18 cellular contexts compared by ENCODE assay signal in the genomic region with DNA sequence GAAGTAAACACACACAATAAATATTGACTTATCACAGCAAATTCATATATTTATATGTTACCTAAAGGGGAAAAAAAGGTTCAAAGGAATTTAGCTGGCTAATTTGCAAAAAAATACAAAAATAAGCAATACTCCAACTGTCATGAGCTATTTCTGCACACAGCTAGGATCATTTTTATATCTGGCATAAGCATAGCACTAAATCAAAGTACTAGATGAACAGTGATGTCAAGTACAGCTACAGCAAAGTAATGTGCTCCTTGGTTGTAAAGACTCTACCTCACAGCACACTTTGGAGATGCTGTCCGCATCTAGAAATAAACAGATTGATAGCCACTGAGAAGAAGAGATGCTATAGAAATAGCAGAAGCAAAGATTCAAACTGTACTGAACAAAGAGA.
"Had no signal": no experiment of that assay in that cellular context is flagged by ENCODE, and none has a peak within 500 bp of the region (broad histone marks: within the 10 kb centered on the region; RNA-seq: fewer than 3 reads in every experiment).

No MANE protein-coding gene starts in this region.

- ATAC-seq: activated CD4-positive, alpha-beta T cell treated with anti-CD3 and anti-CD28 coated beads for 36 hours; stimulated activated naive B cell treated with anti-CD40 and anti-IgM and Interleukin-4, amounts not matched to agents 10 μg/mL and 1 μg/mL and 100 μg/mL, for 72 hours; WTC11 had no signal

- H3K9ac ChIP-seq: SK-N-SH had no signal

- H3K4me1 Mint-ChIP-seq: activated naive CD8-positive, alpha-beta T cell treated with anti-CD3 and anti-CD28 coated beads, Interleukin-2, amount 10 ng/mL, durations not matched to agents 7 days and 5 days; stimulated activated naive B cell treated with anti-CD40 and anti-IgM and Interleukin-4, amounts not matched to agents 10 μg/mL and 1 μg/mL and 100 μg/mL, for 72 hours had no signal

- H3K4me3 ChIP-seq: coronary artery, heart right ventricle, lower lobe of right lung, prostate gland, smooth muscle cell, thyroid gland had no signal

- H3K4me3 Mint-ChIP-seq: activated CD4-positive, alpha-beta T cell treated with anti-CD3 and anti-CD28 coated beads for 36 hours; activated naive CD8-positive, alpha-beta T cell treated with anti-CD3 and anti-CD28 coated beads, Interleukin-2, amount 10 ng/mL, durations not matched to agents 7 days and 5 days; brain; neural crest cell; stimulated activated naive B cell treated with anti-CD40 and anti-IgM and Interleukin-4, amounts not matched to agents 10 μg/mL and 1 μg/mL and 100 μg/mL, for 72 hours; WTC11 had no signal

- H3K36me3 ChIP-seq: prostate gland, thyroid gland had no signal

- H3K9me3 Mint-ChIP-seq: activated naive CD8-positive, alpha-beta T cell treated with anti-CD3 and anti-CD28 coated beads, Interleukin-2, amount 10 ng/mL, durations not matched to agents 7 days and 5 days; neural crest cell; stimulated activated naive B cell treated with anti-CD40 and anti-IgM and Interleukin-4, amounts not matched to agents 10 μg/mL and 1 μg/mL and 100 μg/mL, for 72 hours; WTC11 had no signal

- H3K27me3 ChIP-seq: heart right ventricle, thyroid gland had no signal

- H3K27ac ChIP-seq: lower lobe of right lung, prostate gland, thyroid gland had no signal

- H3K27ac Mint-ChIP-seq: activated CD4-positive, alpha-beta T cell treated with anti-CD3 and anti-CD28 coated beads for 36 hours; activated naive CD8-positive, alpha-beta T cell treated with anti-CD3 and anti-CD28 coated beads, Interleukin-2, amount 10 ng/mL, durations not matched to agents 7 days and 5 days; stimulated activated naive B cell treated with anti-CD40 and anti-IgM and Interleukin-4, amounts not matched to agents 10 μg/mL and 1 μg/mL and 100 μg/mL, for 72 hours; WTC11 had no signal

- DNase-seq: activated CD4-positive, alpha-beta T cell treated with anti-CD3 and anti-CD28 coated beads for 36 hours; activated CD4-positive, alpha-beta T cell treated with anti-CD3 and anti-CD28 coated beads, Interleukin-2, amount 50 U/mL, for 48 hours; activated naive CD4-positive, alpha-beta T cell; activated naive CD8-positive, alpha-beta T cell treated with anti-CD3 and anti-CD28 coated beads, Interleukin-2, amount 10 ng/mL, durations not matched to agents 7 days and 5 days; erythroblast; heart right ventricle; kidney glomerular epithelial cell; lower lobe of right lung; SK-N-SH; stimulated activated CD4-positive, alpha-beta T cell treated with anti-CD3 and anti-CD28 coated beads, Interleukin-4, amount 100 ng/mL, for 4 hours; stimulated activated naive B cell treated with anti-CD40 and anti-IgM and Interleukin-4, amounts not matched to agents 10 μg/mL and 1 μg/mL and 100 μg/mL, for 72 hours; thyroid gland had no signal

- H3K36me3 Mint-ChIP-seq: brain; stimulated activated naive B cell treated with anti-CD40 and anti-IgM and Interleukin-4, amounts not matched to agents 10 μg/mL and 1 μg/mL and 100 μg/mL, for 72 hours; WTC11 had no signal

- H3K9me3 ChIP-seq: heart right ventricle, lower lobe of right lung, prostate gland, SK-N-SH, thyroid gland had no signal

- H3K4me2 ChIP-seq: SK-N-SH, smooth muscle cell had no signal
